8 cellular contexts compared by ENCODE assay signal in genomic region chr7:8295638-8296361, GRCh38. TPM values are rescaled to one million over a fixed set of nuclear protein-coding genes. Genes with fewer than 3 reads are reported as not detected.
DNase-seq lines count a peak whose midpoint lies in the region; ATAC-seq and TF ChIP-seq lines count a peak whose summit lies in the region.

No MANE protein-coding gene starts in this region.

- intact Hi-C loops in activated B cell treated with CpG ODN at 0.5 μM for 24 hours (cut with micrococcal nuclease) = loop anchor here (1.0 to 5.0 kb wide), 5 partner anchors 78 to 871 kb away; no protein-coding TSS in a partner anchor

- POLR2A ChIA-PET in activated B cell treated with CpG ODN at 0.5 μM for 24 hours (lab: Charles Lee) = interaction anchor here (0.7 kb wide), 1 partner anchor 1188 kb away, joined by 3 read pairs; no protein-coding TSS in a partner anchor

- H3K4me1 Mint-ChIP-seq in activated B cell treated with CpG ODN at 0.5 μM for 24 hours (no peaks in the 10 kb centered on the region), neural crest cell (peaks cover 3% of the 10 kb centered on the region)

- H3K36me3 Mint-ChIP-seq in activated B cell treated with CpG ODN at 0.5 μM for 24 hours (ENCODE audit: low read depth) (no peaks in the 10 kb centered on the region), neural crest cell (ENCODE audit: low read depth) (peaks cover 2% of the 10 kb centered on the region)

- H3K4me3 Mint-ChIP-seq in activated B cell treated with CpG ODN at 0.5 μM for 24 hours (no peak overlapping the region), neural crest cell (no peak overlapping the region)

- peak; percentile 94 for ATAC-seq in GM19467 (IDR thresholded peaks at IDR 0.05; ENCODE audit: unreplicated experiment)
- peak; percentile 98 for ATAC-seq in HG03460 (IDR thresholded peaks at IDR 0.05; ENCODE audit: unreplicated experiment)
- peak; percentile 67 for ATAC-seq in activated B cell treated with CpG ODN at 0.5 μM for 24 hours (ENCODE audit: low read depth)

- H3K27me3 Mint-ChIP-seq in activated B cell treated with CpG ODN at 0.5 μM for 24 hours = peaks cover 6% of the 10 kb centered on the region
- no peaks in the 10 kb centered on the region for H3K27me3 Mint-ChIP-seq in neural crest cell (ENCODE audit: low read depth)

- CTCF ChIA-PET in activated B cell treated with CpG ODN at 0.5 μM for 24 hours (lab: Charles Lee) = interaction anchor here (0.7 to 2.7 kb wide), 13 partner anchors 10 to 1344 kb away, joined by 3 to 12 read pairs (median 3); no protein-coding TSS in a partner anchor

- TF ChIP-seq CTCF in activated B cell treated with CpG ODN at 0.5 μM for 24 hours (IDR thresholded peaks at IDR 0.05) (no peak), fibroblast of pulmonary artery (IDR thresholded peaks at IDR 0.05; ENCODE audit: low read length, missing control alignments) (peak; percentile 66), neural crest cell (conservative IDR thresholded peaks at IDR 0.05) (peak; percentile 90)

- H3K27ac Mint-ChIP-seq in activated B cell treated with CpG ODN at 0.5 μM for 24 hours (no peak overlapping the region), neural crest cell (ENCODE audit: unreplicated experiment) (no peak overlapping the region)

- no peaks in the 10 kb centered on the region for H3K9me3 Mint-ChIP-seq in activated B cell treated with CpG ODN at 0.5 μM for 24 hours
- H3K9me3 Mint-ChIP-seq in neural crest cell = peaks cover 4% of the 10 kb centered on the region

- DNase-seq in ELF-1 (ENCODE audit: low read depth, low spot score) = peak; percentile 46
- peak; percentile 89 for DNase-seq in NCI-H345 treated with DMSO at 0.1 percent for 48 hours (lab: John Stamatoyannopoulos, UW; ENCODE audit: unreplicated experiment)
- DNase-seq in activated B cell treated with CpG ODN at 0.5 μM for 24 hours = no peak
- DNase-seq in fibroblast of pulmonary artery (ENCODE audit: low read depth) = peak; percentile 84
- DNase-seq in neural crest cell (ENCODE audit: low read depth, low spot score) = peak; percentile 20
- DNase-seq in ecto neural progenitor cell (ENCODE audit: low spot score) = no peak

- no peak overlapping the region for H3K4me3 ChIP-seq in fibroblast of pulmonary artery (replicated peaks; ENCODE audit: low read depth, low read length)

RNA-seq across cellular contexts. Expression of gene ICA1, which starts 33.8 kb away (rescaled TPM):
- not detected in 2 replicates for total RNA-seq in activated B cell treated with CpG ODN at 0.5 μM for 24 hours
- total RNA-seq in neural crest cell = 3.5 and 4.2 TPM in 2 replicates

Comparison
In these comparisons a context has a peak if more than half of its experiments do, and no peak if none do; other contexts are left out.
1. DNase-seq: peak in ELF-1 (single experiment), NCI-H345 treated with DMSO at 0.1 percent for 48 hours (single experiment), fibroblast of pulmonary artery (single experiment) and neural crest cell (single experiment); none in activated B cell treated with CpG ODN at 0.5 μM for 24 hours (single experiment) and ecto neural progenitor cell (single experiment).
2. Peak in every context shown above with its lines, with median percentiles within 50 percentile points of each other: ATAC-seq.